10 cellular contexts compared by ENCODE assay signal in the genomic region with DNA sequence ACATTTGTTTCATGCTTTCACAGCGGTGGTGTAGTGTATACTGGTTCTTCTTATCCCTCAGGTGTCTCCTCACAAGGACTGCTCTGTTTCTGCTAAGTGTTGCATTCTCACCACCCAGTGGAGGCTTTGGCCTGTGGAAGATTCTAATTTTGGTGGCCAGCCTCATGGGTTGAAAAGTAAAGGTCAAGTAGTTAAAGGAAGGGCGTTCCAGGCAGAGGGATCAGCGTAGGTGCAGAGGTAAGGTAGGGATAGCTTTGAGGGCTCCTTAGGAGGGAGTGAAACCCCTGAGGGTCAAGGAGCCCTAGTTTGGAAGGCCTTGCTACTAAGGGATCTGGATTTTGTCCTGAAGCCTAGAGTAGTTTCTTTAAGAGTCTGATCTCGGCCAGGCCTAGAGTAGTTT. TPM values are rescaled to one million over a fixed set of nuclear protein-coding genes. Genes with fewer than 3 reads are reported as not detected.
DNase-seq lines count a peak whose midpoint lies in the region; ATAC-seq and TF ChIP-seq lines count a peak whose summit lies in the region.
"Had no signal": no experiment of that assay in that cellular context is flagged by ENCODE, and none has a peak within 500 bp of the region (broad histone marks: within the 10 kb centered on the region; RNA-seq: fewer than 3 reads in every experiment).

No MANE protein-coding gene starts in this region.

- H3K4me2 ChIP-seq in BLaER1 treated with 17β-estradiol and CSF1 and Interleukin-3, amounts not matched to agents 10 nM and 100 nM: peak overlapping the region; percentile 93 to 100 (median 99)
- peak overlapping the region; percentile 36 for H3K4me2 ChIP-seq in OCI-LY3 (ENCODE audit: low read length)

- H3K4me1 ChIP-seq in BLaER1 treated with 17β-estradiol and CSF1 and Interleukin-3, amounts not matched to agents 10 nM and 100 nM: peaks cover 70 to 78% (median 75%) of the 10 kb centered on the region in 10 experiments
- peaks cover 19% of the 10 kb centered on the region for H3K4me1 ChIP-seq in OCI-LY3 (ENCODE audit: low read length)
- H3K4me1 ChIP-seq in endocrine pancreas (ENCODE audit: control insufficient read depth, insufficient read depth, low read length): no peaks in the 10 kb centered on the region
- peaks cover 23% of the 10 kb centered on the region for H3K4me1 ChIP-seq in neuron (ENCODE audit: insufficient read depth, low read length)

- H3K9me3 ChIP-seq in BLaER1 treated with 17β-estradiol and CSF1 and Interleukin-3, amounts not matched to agents 10 nM and 100 nM (replicated peaks in 1 of 11): no peaks in the 10 kb centered on the region
- H3K9me3 ChIP-seq in OCI-LY3 (ENCODE audit: insufficient read depth, low read length): no peaks in the 10 kb centered on the region
- no peaks in the 10 kb centered on the region for H3K9me3 ChIP-seq in endocrine pancreas (ENCODE audit: control insufficient read depth, low read length)
- H3K9me3 ChIP-seq in neuron (ENCODE audit: low read length): no peaks in the 10 kb centered on the region

- H2AFZ ChIP-seq in OCI-LY3 (ENCODE audit: low read depth, low read length) (no peak overlapping the region), neuron (ENCODE audit: low read depth, low read length) (no peak overlapping the region)

- H3K36me3 ChIP-seq in BLaER1 treated with 17β-estradiol and CSF1 and Interleukin-3, amounts not matched to agents 10 nM and 100 nM: peaks cover 16 to 42% (median 34%) of the 10 kb centered on the region in 11 experiments; a peak in 21 of 22 replicates
- peaks cover 7% of the 10 kb centered on the region for H3K36me3 ChIP-seq in OCI-LY3 (replicated peaks; ENCODE audit: low read depth, low read length)
- H3K36me3 ChIP-seq in endocrine pancreas (ENCODE audit: control insufficient read depth, insufficient read depth, low read length): no peaks in the 10 kb centered on the region
- peaks cover 30% of the 10 kb centered on the region for H3K36me3 ChIP-seq in neuron (ENCODE audit: insufficient read depth, low read length)

- TF ChIP-seq CTCF in OCI-LY3 (IDR thresholded peaks at IDR 0.05; ENCODE audit: low read depth, low read length): no peak

- H3K27me3 ChIP-seq in BLaER1 treated with 17β-estradiol and CSF1 and Interleukin-3, amounts not matched to agents 10 nM and 100 nM: no peaks in the 10 kb centered on the region
- H3K27me3 ChIP-seq in OCI-LY3 (ENCODE audit: low read depth, low read length) (no peaks in the 10 kb centered on the region), endocrine pancreas (ENCODE audit: control insufficient read depth, insufficient read depth, low read length) (no peaks in the 10 kb centered on the region), neuron (ENCODE audit: insufficient read depth, low read length) (no peaks in the 10 kb centered on the region)

- H3K79me2 ChIP-seq in OCI-LY3 (ENCODE audit: low read length): peaks cover 84% of the 10 kb centered on the region

- H3K4me3 ChIP-seq in BLaER1 treated with 17β-estradiol and CSF1 and Interleukin-3, amounts not matched to agents 10 nM and 100 nM: peak overlapping the region; percentile 72 to 98 (median 88)
- H3K4me3 ChIP-seq in OCI-LY3 (ENCODE audit: low read length): no peak overlapping the region
- H3K4me3 ChIP-seq in endocrine pancreas (ENCODE audit: control insufficient read depth, insufficient read depth, low read length): peak overlapping the region; percentile 48
- peak overlapping the region; percentile 86 for H3K4me3 ChIP-seq in neuron (ENCODE audit: low read length)

- H3K9ac ChIP-seq in BLaER1 treated with 17β-estradiol and CSF1 and Interleukin-3, amounts not matched to agents 10 nM and 100 nM: peak overlapping the region; percentile 90 to 99 (median 97)
- no peak overlapping the region for H3K9ac ChIP-seq in OCI-LY3 (ENCODE audit: low read length)
- no peak overlapping the region for H3K9ac ChIP-seq in endocrine pancreas (ENCODE audit: control insufficient read depth, insufficient read depth, low read length)

- DNase-seq in NCI-H82 treated with DMSO at 0.1 percent for 48 hours (lab: John Stamatoyannopoulos, UW; ENCODE audit: unreplicated experiment) (no peak), occipital lobe (lab: John Stamatoyannopoulos, UW) (no peak)
- DNase-seq in stimulated activated naive CD4-positive, alpha-beta T cell (lab: John Stamatoyannopoulos, UW): no peak
- DNase-seq: central memory CD4-positive, alpha-beta T cell; MV-4-11 had no signal

- H4K20me1 ChIP-seq in BLaER1 treated with 17β-estradiol and CSF1 and Interleukin-3, amounts not matched to agents 10 nM and 100 nM: peaks cover 35 to 65% (median 58%) of the 10 kb centered on the region in 11 experiments; a peak in 21 of 22 replicates
- peaks cover 4% of the 10 kb centered on the region; the same call in 1 of the 2 replicates for H4K20me1 ChIP-seq in OCI-LY3 (ENCODE audit: insufficient read depth, low read length)

- H3K27ac ChIP-seq in BLaER1 treated with 17β-estradiol and CSF1 and Interleukin-3, amounts not matched to agents 10 nM and 100 nM: peak overlapping the region; percentile 36 to 99 (median 96); a peak in 20 of 22 replicates
- no peak overlapping the region for H3K27ac ChIP-seq in OCI-LY3 (ENCODE audit: low read length)

- no peak for ATAC-seq in HG03432 (IDR thresholded peaks at IDR 0.05; ENCODE audit: unreplicated experiment)

RNA-seq across cellular contexts. Expression of a gene that starts 4.6 kb away (rescaled TPM):
- total RNA-seq in occipital lobe: 2,761 TPM

RNA-seq across cellular contexts. Expression of a gene that starts 12.7 kb away (rescaled TPM):
- 10.8 TPM for total RNA-seq in occipital lobe

RNA-seq across cellular contexts. Expression of a gene that starts 25.2 kb away (rescaled TPM):
- 11.9 TPM for total RNA-seq in occipital lobe

RNA-seq across cellular contexts. Expression of a gene that starts 43.3 kb away (rescaled TPM):
- 0.78 TPM for total RNA-seq in occipital lobe

Comparison
In these comparisons a context has a peak if more than half of its experiments do, and no peak if none do; other contexts are left out.
1. H3K9ac ChIP-seq: peak in BLaER1 treated with 17β-estradiol and CSF1 and Interleukin-3, amounts not matched to agents 10 nM and 100 nM (11 of 11); none in OCI-LY3 (single experiment) and endocrine pancreas (single experiment).